In the genomic region with DNA sequence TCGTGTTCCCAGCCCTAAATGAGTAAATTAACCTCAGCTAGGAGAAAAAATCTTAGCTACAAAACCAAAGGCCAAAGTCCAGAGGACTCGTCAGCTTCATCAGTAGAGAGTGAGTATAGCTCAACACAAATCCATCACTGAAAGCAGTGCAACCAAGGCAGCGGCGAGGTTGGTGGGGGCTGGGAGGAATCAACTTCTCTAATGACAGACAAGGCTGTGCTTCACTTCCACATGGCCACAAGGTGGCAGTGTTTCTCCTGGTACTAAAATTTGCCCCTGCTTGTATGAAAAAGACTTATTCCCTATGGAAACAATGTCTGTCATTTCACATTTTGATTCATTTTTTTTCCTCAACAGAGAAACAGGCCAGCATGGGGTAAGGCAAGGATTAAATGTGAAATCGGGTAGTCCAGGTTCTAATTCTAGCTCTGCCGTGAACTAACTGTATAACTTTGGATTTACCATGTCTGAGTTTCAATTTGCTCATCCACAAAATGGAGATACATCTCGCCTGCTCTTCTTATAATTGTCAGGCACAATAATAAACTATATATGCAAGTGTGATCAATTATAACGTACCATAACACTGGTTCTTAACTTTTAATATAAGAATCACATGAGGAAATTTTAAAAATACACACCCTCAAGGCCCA, we compare ENCODE assay signal across 9 cellular contexts. TPM values are rescaled to one million over a fixed set of nuclear protein-coding genes. Genes with fewer than 3 reads are reported as not detected.
DNase-seq lines count a peak whose midpoint lies in the region; ATAC-seq and TF ChIP-seq lines count a peak whose summit lies in the region.
"Had no signal": no experiment of that assay in that cellular context is flagged by ENCODE, and none has a peak within 500 bp of the region (broad histone marks: within the 10 kb centered on the region; RNA-seq: fewer than 3 reads in every experiment).

No MANE protein-coding gene starts in this region.

- H4K8ac ChIP-seq in IMR-90 (ENCODE audit: low read depth in 2 of 2, low read length in 2 of 2): no peak overlapping the region
- no peak overlapping the region for H4K8ac ChIP-seq in neuronal stem cell (ENCODE audit: low read depth, low read length)

- H3K27ac ChIP-seq in IMR-90 (ENCODE audit: insufficient read depth, low read length): no peak overlapping the region
- H3K27ac ChIP-seq in Peyer's patch: no peak overlapping the region
- H3K27ac ChIP-seq in neuronal stem cell (replicated peaks; ENCODE audit: low read length): no peak overlapping the region

- no peaks in the 10 kb centered on the region for H3K79me1 ChIP-seq in IMR-90 (ENCODE audit: low read depth in 1 of 2, low read length in 2 of 2)
- H3K79me1 ChIP-seq in neuronal stem cell (ENCODE audit: low read depth, low read length): no peaks in the 10 kb centered on the region

- H2AK5ac ChIP-seq in IMR-90 (ENCODE audit: low read depth, low read length) (no peak overlapping the region), neuronal stem cell (ENCODE audit: low read depth, low read length) (no peak overlapping the region)

- no peaks in the 10 kb centered on the region for H3K9me3 Mint-ChIP-seq in stimulated activated naive CD8-positive, alpha-beta T cell treated with anti-CD3 and anti-CD28 coated beads, Interleukin-15, amount 100 ng/mL, for 72 hours
- H3K9me3 Mint-ChIP-seq: activated naive CD4-positive, alpha-beta T cell treated with anti-CD3 and anti-CD28 coated beads, Interleukin-2, amount 50 U/mL, for 24 hours had no signal

- H3K27me3 ChIP-seq in IMR-90 (ENCODE audit: control insufficient read depth, insufficient read depth, low read length): no peaks in the 10 kb centered on the region
- H3K27me3 ChIP-seq in Peyer's patch: no peaks in the 10 kb centered on the region
- H3K27me3 ChIP-seq in neuronal stem cell (ENCODE audit: control insufficient read depth in 3 of 3, insufficient read depth in 3 of 3, low read depth in 1 of 3, low read length in 3 of 3): peaks cover 0 to 6% (median 0%) of the 10 kb centered on the region in 3 experiments

- H3K14ac ChIP-seq in IMR-90 (replicated peaks; ENCODE audit: low read depth, low read length) (no peak overlapping the region), neuronal stem cell (ENCODE audit: low read length) (no peak overlapping the region)

- peaks cover 33% of the 10 kb centered on the region for H3K4me1 Mint-ChIP-seq in stimulated activated naive CD8-positive, alpha-beta T cell treated with anti-CD3 and anti-CD28 coated beads, Interleukin-15, amount 100 ng/mL, for 72 hours

- TF ChIP-seq RAD21 in IMR-90 (IDR thresholded peaks at IDR 0.05; ENCODE audit: low read length): peak; percentile 95

- H3K4ac ChIP-seq in IMR-90 (ENCODE audit: low read depth, low read length): no peak overlapping the region
- no peak overlapping the region for H3K4ac ChIP-seq in neuronal stem cell (ENCODE audit: low read length)

- no TSS peak for BruUV-seq in IMR-90 (replicated peaks; lab: Mats Ljungman, UMichigan)

- H2AFZ ChIP-seq in IMR-90 (replicated peaks; ENCODE audit: low read length, poor library complexity) (peak overlapping the region; percentile 58), neuronal stem cell (ENCODE audit: low read length) (no peak overlapping the region)

- H3K4me1 ChIP-seq in IMR-90 (ENCODE audit: control insufficient read depth, insufficient read depth, low read length) (peaks cover 16% of the 10 kb centered on the region), Peyer's patch (no peaks in the 10 kb centered on the region), neuronal stem cell (ENCODE audit: control insufficient read depth in 2 of 2, insufficient read depth in 1 of 2, low read depth in 1 of 2, low read length in 2 of 2) (peaks cover 1 to 7% of the 10 kb centered on the region in 2 donors)

- H4K20me1 ChIP-seq in IMR-90 (ENCODE audit: insufficient read depth, low read length): no peaks in the 10 kb centered on the region

- H3K36me3 ChIP-seq in IMR-90 (ENCODE audit: control insufficient read depth, insufficient read depth, low read length) (no peaks in the 10 kb centered on the region), Peyer's patch (no peaks in the 10 kb centered on the region), neuronal stem cell (replicated peaks in 1 of 2; ENCODE audit: control insufficient read depth in 2 of 2, insufficient read depth in 2 of 2, low read length in 2 of 2) (no peaks in the 10 kb centered on the region)

- no peak overlapping the region for H3K56ac ChIP-seq in IMR-90 (ENCODE audit: extremely low read depth, insufficient read depth, low read length)

- POLR2A ChIA-PET in IMR-90 (lab: Charles Lee; ENCODE audit: unreplicated experiment): interaction anchor here (1.1 kb wide), 1 partner anchor 178 kb away, joined by 3 read pairs; no protein-coding TSS in a partner anchor

- TF ChIP-seq CTCF in IMR-90 (conservative IDR thresholded peaks at IDR 0.05; ENCODE audit: low read depth, low read length) (peak; percentile 92), Peyer's patch (IDR thresholded peaks at IDR 0.05) (peak; percentile 84 to 91 (median 88))

- H2BK120ac ChIP-seq in IMR-90 (ENCODE audit: low read depth, low read length) (0 out of 2 replicates have a peak overlapping the region, but pooled peaks have one; percentile 9), neuronal stem cell (ENCODE audit: low read depth, low read length) (no peak overlapping the region)

- dilution Hi-C loops in IMR-90 (cut with HindIII; ENCODE audit: low sequenced_read_pairs, unreplicated experiment): no loop called here

- H3K9me1 ChIP-seq in IMR-90 (ENCODE audit: insufficient read depth, low read length): peaks cover 5% of the 10 kb centered on the region

- H3K4me2 ChIP-seq in IMR-90 (ENCODE audit: low read depth, low read length) (peak overlapping the region; percentile 46), neuronal stem cell (ENCODE audit: insufficient read depth, low read length, poor library complexity, severe bottlenecking) (no peak overlapping the region)

- CTCF ChIA-PET in IMR-90 (lab: Yijun Ruan, JAX): interaction anchor here (0.6 to 1.9 kb wide), 9 partner anchors 10 to 188 kb away, joined by 3 to 12 read pairs (median 7); a partner anchor contains a TSS

- H4K5ac ChIP-seq in IMR-90 (ENCODE audit: low read depth, low read length): no peak overlapping the region

- H3K9me3 ChIP-seq in IMR-90 (ENCODE audit: control insufficient read depth, insufficient read depth, low read length) (no peaks in the 10 kb centered on the region), Peyer's patch (no peaks in the 10 kb centered on the region), neuronal stem cell (replicated peaks in 1 of 2; ENCODE audit: control insufficient read depth in 2 of 2, insufficient read depth in 1 of 2, low read depth in 1 of 2, low read length in 2 of 2) (no peaks in the 10 kb centered on the region)

- H2BK15ac ChIP-seq in IMR-90 (ENCODE audit: low read depth, low read length): no peak overlapping the region
- H2BK15ac ChIP-seq in neuronal stem cell (ENCODE audit: low read length): no peak overlapping the region

- TF ChIP-seq POLR2A in IMR-90 (IDR thresholded peaks at IDR 0.05; ENCODE audit: low read depth, low read length) (no peak), Peyer's patch (IDR thresholded peaks at IDR 0.05) (no peak)

- H3K4me3 ChIP-seq in IMR-90 (ENCODE audit: insufficient read depth, low read depth, low read length) (no peak overlapping the region), Peyer's patch (no peak overlapping the region), neuronal stem cell (ENCODE audit: low read length in 2 of 2) (no peak overlapping the region)

- H3K23ac ChIP-seq in IMR-90 (ENCODE audit: low read depth, low read length) (no peak overlapping the region), neuronal stem cell (ENCODE audit: low read depth, low read length, poor library complexity) (no peak overlapping the region)

- DNase-seq in D341Med (ENCODE audit: low spot score) (peak; percentile 52), IMR-90 (peak; percentile 84), Peyer's patch (peak; percentile 62 to 87 (median 64)), activated T-helper 1 cell treated with Interleukin-2 at 50 U/mL for 16 hours (ENCODE audit: low read depth) (peak; percentile 38), fibroblast of the conjunctiva (ENCODE audit: low read depth) (peak; percentile 81), neuronal stem cell (ENCODE audit: low spot score) (peak; percentile 60)
- DNase-seq in stimulated activated naive CD8-positive, alpha-beta T cell treated with anti-CD3 and anti-CD28 coated beads, Interleukin-15, amount 100 ng/mL, for 72 hours: peak; percentile 58

- intact Hi-C loops in IMR-90 (cut with micrococcal nuclease): loop anchor here (1.0 to 5.0 kb wide), 3 partner anchors 42 to 187 kb away; no protein-coding TSS in a partner anchor

- no peak overlapping the region for H3K4me3 Mint-ChIP-seq in stimulated activated naive CD8-positive, alpha-beta T cell treated with anti-CD3 and anti-CD28 coated beads, Interleukin-15, amount 100 ng/mL, for 72 hours
- H3K4me3 Mint-ChIP-seq: activated naive CD4-positive, alpha-beta T cell treated with anti-CD3 and anti-CD28 coated beads, Interleukin-2, amount 50 U/mL, for 24 hours had no signal

- no peak overlapping the region for H2BK12ac ChIP-seq in neuronal stem cell (ENCODE audit: low read length)

- no peak overlapping the region for H3K9ac ChIP-seq in IMR-90 (ENCODE audit: low read depth, low read length)
- no peak overlapping the region for H3K9ac ChIP-seq in neuronal stem cell (ENCODE audit: low read depth, low read length, poor library complexity)

- no peak overlapping the region for H2BK5ac ChIP-seq in IMR-90 (ENCODE audit: low read depth, low read length, poor library complexity, severe bottlenecking)
- H2BK5ac ChIP-seq in neuronal stem cell (ENCODE audit: low read length): no peak overlapping the region

- H2AK9ac ChIP-seq in IMR-90 (replicated peaks; ENCODE audit: low read depth, low read length, poor library complexity): no peak overlapping the region

- no peak overlapping the region for H4K91ac ChIP-seq in IMR-90 (ENCODE audit: insufficient read depth, low read depth, low read length)
- H4K91ac ChIP-seq in neuronal stem cell (ENCODE audit: low read depth, low read length, poor library complexity): no peak overlapping the region

- H2BK20ac ChIP-seq in IMR-90 (ENCODE audit: low read depth, low read length): no peak overlapping the region

- ATAC-seq in IMR-90 (ENCODE audit: low read depth) (peak; percentile 57), HG02623 (IDR thresholded peaks at IDR 0.05; ENCODE audit: unreplicated experiment) (no peak)
- peak; percentile 78 for ATAC-seq in stimulated activated naive CD8-positive, alpha-beta T cell treated with anti-CD3 and anti-CD28 coated beads, Interleukin-15, amount 100 ng/mL, for 72 hours

- WGBS in IMR-90 (ENCODE audit: extremely low coverage in 2 of 2, insufficient read length in 1 of 2), 2 experiments: no CpG with 5 or more reads among the region's 8 CpGs
- WGBS in neuronal stem cell (ENCODE audit: extremely low coverage in 2 of 2, insufficient read length in 2 of 2, insufficient replicate concordance in 1 of 2), 2 donors: no CpG with 5 or more reads among the region's 8 CpGs

- in situ Hi-C loops in IMR-90 (cut with MboI; ENCODE audit: low sequenced_read_pairs): loop anchor here (5.0 to 10.0 kb wide), 2 partner anchors 182 to 355 kb away; no protein-coding TSS in a partner anchor

- H3K27me3 Mint-ChIP-seq in stimulated activated naive CD8-positive, alpha-beta T cell treated with anti-CD3 and anti-CD28 coated beads, Interleukin-15, amount 100 ng/mL, for 72 hours: no peaks in the 10 kb centered on the region
- H3K27me3 Mint-ChIP-seq: activated naive CD4-positive, alpha-beta T cell treated with anti-CD3 and anti-CD28 coated beads, Interleukin-2, amount 50 U/mL, for 24 hours had no signal

- H3K18ac ChIP-seq in IMR-90 (ENCODE audit: low read depth, low read length): no peak overlapping the region
- H3K18ac ChIP-seq in neuronal stem cell (ENCODE audit: low read length): no peak overlapping the region

- H3K27ac Mint-ChIP-seq in stimulated activated naive CD8-positive, alpha-beta T cell treated with anti-CD3 and anti-CD28 coated beads, Interleukin-15, amount 100 ng/mL, for 72 hours: no peak overlapping the region
- H3K27ac Mint-ChIP-seq: activated naive CD4-positive, alpha-beta T cell treated with anti-CD3 and anti-CD28 coated beads, Interleukin-2, amount 50 U/mL, for 24 hours had no signal

RNA-seq across cellular contexts. Expression of a gene that starts 39.3 kb away (rescaled TPM):
- 53.8 and 54.7 TPM in 2 replicates for total RNA-seq in IMR-90 (2012; rRNA removed)
- polyA plus RNA-seq in IMR-90 (2012; rRNA removed): 31.1 and 34.3 TPM in 2 replicates
- 11.6 and 17.5 TPM in 2 replicates for polyA plus RNA-seq in IMR-90 (2012; cell fraction: cytosol; rRNA removed)
- 7.6 and 49.3 TPM in 2 replicates for polyA plus RNA-seq in IMR-90 (2012; cell fraction: nucleus; rRNA removed; ENCODE audit: low replicate concordance)
- total RNA-seq in Peyer's patch: 10 to 100 TPM; 25.9 to 81.7 (median 29.2) TPM
- polyA plus RNA-seq in neuronal stem cell (2013, experiment 1 of 2): 6.8 TPM
- 7.4 TPM for polyA plus RNA-seq in neuronal stem cell (2013, experiment 2 of 2)
